10 cellular contexts compared by ENCODE assay signal in the genomic region with DNA sequence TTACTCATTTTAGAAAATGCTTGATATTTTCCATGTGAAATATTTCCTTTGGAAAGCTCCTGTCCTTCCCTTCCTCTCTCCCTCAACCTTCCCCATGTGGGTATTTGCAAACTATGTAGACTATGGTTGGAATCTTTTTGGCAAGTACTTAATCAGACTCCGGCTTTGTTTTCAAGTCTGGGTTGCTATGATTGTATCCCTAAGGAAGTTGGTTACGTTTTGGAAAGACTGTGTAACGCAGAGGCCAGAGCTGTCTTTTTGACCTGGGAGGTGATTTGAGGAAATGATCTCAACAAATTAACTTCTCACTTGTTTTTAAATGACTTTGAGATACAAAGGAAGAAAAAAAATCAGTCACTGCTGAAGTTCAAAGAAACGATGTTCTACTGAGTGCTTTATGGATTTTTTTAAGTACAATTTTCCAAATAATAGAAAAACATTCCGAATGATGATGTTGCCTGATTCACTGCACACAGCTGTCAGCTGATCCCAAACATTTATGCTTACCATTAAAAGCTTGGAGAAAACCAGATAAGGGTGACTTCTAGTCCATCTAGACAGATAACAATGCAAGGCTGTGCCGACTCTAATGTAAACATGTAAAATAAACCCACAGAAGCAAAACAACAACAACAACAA.
A peak's percentile ranks its signal among the peaks of the same experiment; 100 is the strongest.
DNase-seq lines count a peak whose midpoint lies in the region; ATAC-seq and TF ChIP-seq lines count a peak whose summit lies in the region.
"Had no signal": no experiment of that assay in that cellular context is flagged by ENCODE, and none has a peak within 500 bp of the region (broad histone marks: within the 10 kb centered on the region; RNA-seq: fewer than 3 reads in every experiment).

No MANE protein-coding gene starts in this region.

- peak overlapping the region; percentile 86 for H3K27ac ChIP-seq in muscle layer of duodenum (ENCODE audit: low read length)
- no peak overlapping the region for H3K27ac ChIP-seq in CD4-positive, alpha-beta T cell (ENCODE audit: low read depth, low read length)

- no peak for TF ChIP-seq CTCF in fibroblast of pulmonary artery (IDR thresholded peaks at IDR 0.05; ENCODE audit: low read length, missing control alignments)
- no peak for TF ChIP-seq CTCF in CD4-positive, alpha-beta T cell (IDR thresholded peaks at IDR 0.05)

- H3K4me3 Mint-ChIP-seq in CD4-positive, alpha-beta T cell = no peak overlapping the region

- H3K4me1 Mint-ChIP-seq in CD4-positive, alpha-beta T cell (ENCODE audit: low read depth) = no peaks in the 10 kb centered on the region

- POLR2A ChIA-PET in CD4-positive, alpha-beta T cell (lab: Charles Lee) = no interaction called here

- H3K9me3 Mint-ChIP-seq in CD4-positive, alpha-beta T cell = no peaks in the 10 kb centered on the region

- H3K27me3 Mint-ChIP-seq in CD4-positive, alpha-beta T cell = peaks cover 27% of the 10 kb centered on the region

- no peaks in the 10 kb centered on the region for H3K9me3 ChIP-seq in muscle layer of duodenum (ENCODE audit: control insufficient read depth in 1 of 2, low read length in 2 of 2)
- H3K9me3 ChIP-seq in CD4-positive, alpha-beta T cell (ENCODE audit: control insufficient read depth, low read length) = no peaks in the 10 kb centered on the region

- peaks cover 7 to 16% of the 10 kb centered on the region in 2 donors for H3K4me1 ChIP-seq in muscle layer of duodenum (ENCODE audit: control insufficient read depth in 1 of 2, insufficient read depth in 2 of 2, low read length in 2 of 2)

- H3K36me3 Mint-ChIP-seq in CD4-positive, alpha-beta T cell (ENCODE audit: low read depth) = no peaks in the 10 kb centered on the region

- intact Hi-C loops in Right ventricle myocardium inferior (cut with DNase I) (loop anchor here (2.0 to 5.0 kb wide), 4 partner anchors 40 to 165 kb away; partner anchors contain the start of gene CELF2), cardiac septum (cut with DNase I) (loop anchor here (5.0 kb wide), 3 partner anchors 40 to 80 kb away; no protein-coding TSS in a partner anchor)
- intact Hi-C loops in CD4-positive, alpha-beta T cell (cut with DNase I, micrococcal nuclease) = no loop called here

- H3K27ac Mint-ChIP-seq in CD4-positive, alpha-beta T cell = no peak overlapping the region

- peak; percentile 95 for ATAC-seq in Right ventricle myocardium inferior
- no peak for ATAC-seq in CD4-positive, alpha-beta T cell (ENCODE audit: poor library complexity)

- H3K36me3 ChIP-seq in muscle layer of duodenum (ENCODE audit: control insufficient read depth in 1 of 2, insufficient read depth in 2 of 2, low read length in 2 of 2) = no peaks in the 10 kb centered on the region

- CTCF ChIA-PET in CD4-positive, alpha-beta T cell (lab: Charles Lee) = no interaction called here

- H3K27me3 ChIP-seq in muscle layer of duodenum (ENCODE audit: low read depth, low read length) = no peaks in the 10 kb centered on the region
- peaks cover 12% of the 10 kb centered on the region for H3K27me3 ChIP-seq in CD4-positive, alpha-beta T cell (ENCODE audit: control insufficient read depth, insufficient read depth, low read length)

- H3K4me3 ChIP-seq in fibroblast of pulmonary artery (replicated peaks; ENCODE audit: low read depth, low read length) (no peak overlapping the region), muscle layer of duodenum (ENCODE audit: low read depth in 1 of 2, low read length in 2 of 2) (peak overlapping the region in 1 of 2 donors; percentile 29)

- DNase-seq in Right ventricle myocardium inferior (ENCODE audit: missing footprints) = no peak
- DNase-seq in cardiac septum (ENCODE audit: low spot score) = no peak
- DNase-seq in fibroblast of pulmonary artery (ENCODE audit: low read depth) = peak; percentile 99
- no peak for DNase-seq in CD4-positive, alpha-beta T cell
- no peak for DNase-seq in HT-29 (ENCODE audit: low spot score)
- DNase-seq in activated T-cell treated with anti-CD3 and anti-CD28 coated beads, Interleukin-2, amount 50 U/mL, for 48 hours = no peak
- no peak for DNase-seq in NAMALWA (ENCODE audit: low spot score)
- DNase-seq: 8988T, Kasumi-1 had no signal

Comparison
In these comparisons a context has a peak if more than half of its experiments do, and no peak if none do; other contexts are left out.
1. intact Hi-C loops: an anchor here in Right ventricle myocardium inferior (2.0 to 5.0 kb wide) and cardiac septum (5.0 kb wide); none called in CD4-positive, alpha-beta T cell.